ENCODE assay signal across 21 cellular contexts in genomic region chr3:76756578-76756977, GRCh38.
DNase-seq lines count a peak whose midpoint lies in the region; ATAC-seq and TF ChIP-seq lines count a peak whose summit lies in the region.
"Had no signal": no experiment of that assay in that cellular context is flagged by ENCODE, and none has a peak within 500 bp of the region (broad histone marks: within the 10 kb centered on the region; RNA-seq: fewer than 3 reads in every experiment).

No MANE protein-coding gene starts in this region.

- intact Hi-C loops in Caco-2 (cut with micrococcal nuclease; ENCODE audit: unreplicated experiment): no loop called here

- H3K4me1 ChIP-seq in Caco-2: no peaks in the 10 kb centered on the region
- H3K4me1 ChIP-seq: BLaER1 had no signal

- H3K36me3 Mint-ChIP-seq in Caco-2 (ENCODE audit: insufficient read depth, unreplicated experiment): no peaks in the 10 kb centered on the region
- no peaks in the 10 kb centered on the region for H3K36me3 Mint-ChIP-seq in nephron (ENCODE audit: low read depth)
- H3K36me3 Mint-ChIP-seq in effector memory CD8-positive, alpha-beta T cell (ENCODE audit: insufficient read depth): no peaks in the 10 kb centered on the region
- H3K36me3 Mint-ChIP-seq: CD4-positive, alpha-beta memory T cell had no signal

- H3K9me3 ChIP-seq in Caco-2: no peaks in the 10 kb centered on the region
- H3K9me3 ChIP-seq: BLaER1, MG63 had no signal

- POLR2A ChIA-PET in Caco-2 (lab: Charles Lee): no interaction called here

- no TSS peak for BruUV-seq in Caco-2 (replicated peaks; lab: Mats Ljungman, UMichigan)

- CTCF ChIA-PET in Caco-2 (lab: Charles Lee): no interaction called here

- H3K4me3 Mint-ChIP-seq in Caco-2 (ENCODE audit: unreplicated experiment): peak overlapping the region; percentile 50
- no peak overlapping the region for H3K4me3 Mint-ChIP-seq in nephron
- no peak overlapping the region for H3K4me3 Mint-ChIP-seq in effector memory CD8-positive, alpha-beta T cell
- H3K4me3 Mint-ChIP-seq: CD4-positive, alpha-beta memory T cell; HFFc6 had no signal

- H3K27me3 Mint-ChIP-seq in Caco-2 (ENCODE audit: insufficient read depth, unreplicated experiment): no peaks in the 10 kb centered on the region
- no peaks in the 10 kb centered on the region for H3K27me3 Mint-ChIP-seq in nephron (ENCODE audit: low read depth)
- H3K27me3 Mint-ChIP-seq in effector memory CD8-positive, alpha-beta T cell: no peaks in the 10 kb centered on the region
- H3K27me3 Mint-ChIP-seq: CD4-positive, alpha-beta memory T cell had no signal

- TF ChIP-seq CTCF in Caco-2 (IDR thresholded peaks at IDR 0.05; ENCODE audit: insufficient read depth in 1 of 2, low read depth in 1 of 2, low read length in 1 of 2, severe bottlenecking in 1 of 2, unreplicated experiment in 1 of 2): no peak
- TF ChIP-seq CTCF in epithelial cell of esophagus (IDR thresholded peaks at IDR 0.05; ENCODE audit: insufficient read depth, low read depth, low read length, missing control alignments): no peak
- TF ChIP-seq CTCF in nephron (IDR thresholded peaks at IDR 0.05; ENCODE audit: unreplicated experiment in 3 of 3): no peak

- H3K9me3 Mint-ChIP-seq in Caco-2 (ENCODE audit: unreplicated experiment) (no peaks in the 10 kb centered on the region), nephron (no peaks in the 10 kb centered on the region)
- no peaks in the 10 kb centered on the region for H3K9me3 Mint-ChIP-seq in effector memory CD8-positive, alpha-beta T cell

- DNase-seq in Caco-2: peak in 1 of 2 experiments; percentile 25
- DNase-seq in LoVo (ENCODE audit: low spot score): peak; percentile 39
- peak; percentile 4 for DNase-seq in epithelial cell of esophagus (ENCODE audit: low read depth)
- no peak for DNase-seq in stimulated activated CD4-positive, alpha-beta T cell treated with anti-CD3 and anti-CD28 coated beads, Interleukin-15, amount 100 ng/mL, for 24 hours
- DNase-seq in effector memory CD8-positive, alpha-beta T cell: no peak
- DNase-seq in NCI-H510A treated with DMSO at 0.1 percent for 48 hours (lab: John Stamatoyannopoulos, UW): no peak
- DNase-seq: CD4-positive, alpha-beta memory T cell; H7; HFFc6; IMR-90; MG63; NCI-H1092; NCI-H1436 treated with DMSO at 0.1 percent for 48 hours; NCI-H2081 treated with DMSO at 0.1 percent for 48 hours; NCI-H345; NCI-H69; OCI-M1; Right ventricle myocardium superior; SW 1271 had no signal

- H3K4me3 ChIP-seq in Caco-2 (ENCODE audit: low read depth, low read length) (no peak overlapping the region), epithelial cell of esophagus (ENCODE audit: low read length) (no peak overlapping the region)
- H3K4me3 ChIP-seq: BLaER1, MG63 had no signal

- H3K27ac Mint-ChIP-seq in Caco-2 (ENCODE audit: unreplicated experiment): no peak overlapping the region
- peak overlapping the region; percentile 67 to 80 (median 71) for H3K27ac Mint-ChIP-seq in nephron
- no peak overlapping the region for H3K27ac Mint-ChIP-seq in effector memory CD8-positive, alpha-beta T cell
- H3K27ac Mint-ChIP-seq: CD4-positive, alpha-beta memory T cell; HFFc6 had no signal

- ATAC-seq in effector memory CD8-positive, alpha-beta T cell (replicated peaks): no peak

- H3K27me3 ChIP-seq in Caco-2 (replicated peaks; ENCODE audit: control insufficient read depth, insufficient read depth, low read length): no peaks in the 10 kb centered on the region
- H3K27me3 ChIP-seq: BLaER1, MG63 had no signal

- H3K4me1 Mint-ChIP-seq in Caco-2 (ENCODE audit: low read depth, unreplicated experiment) (peaks cover 6% of the 10 kb centered on the region), nephron (peaks cover 6% of the 10 kb centered on the region)
- no peaks in the 10 kb centered on the region for H3K4me1 Mint-ChIP-seq in effector memory CD8-positive, alpha-beta T cell (ENCODE audit: low read depth in 2 of 2)
- H3K4me1 Mint-ChIP-seq: CD4-positive, alpha-beta memory T cell had no signal

- no peaks in the 10 kb centered on the region for H3K36me3 ChIP-seq in Caco-2 (ENCODE audit: control insufficient read depth, insufficient read depth, low read length)
- H3K36me3 ChIP-seq: BLaER1, MG63 had no signal

Comparison
In these comparisons a context has a peak if more than half of its experiments do, and no peak if none do; other contexts are left out.
1. DNase-seq: peak in LoVo (single experiment) and epithelial cell of esophagus (single experiment); none in stimulated activated CD4-positive, alpha-beta T cell treated with anti-CD3 and anti-CD28 coated beads, Interleukin-15, amount 100 ng/mL, for 24 hours (single experiment), effector memory CD8-positive, alpha-beta T cell (0 of 3) and NCI-H510A treated with DMSO at 0.1 percent for 48 hours (single experiment).
2. H3K27ac Mint-ChIP-seq: peak in nephron (3 of 3); none in Caco-2 (single experiment) and effector memory CD8-positive, alpha-beta T cell (0 of 2).